9 cellular contexts compared by ENCODE assay signal in genomic region chr17:2179615-2180295, GRCh38.
A peak's percentile ranks its signal among the peaks of the same experiment; 100 is the strongest.
DNase-seq lines count a peak whose midpoint lies in the region; ATAC-seq and TF ChIP-seq lines count a peak whose summit lies in the region.
"Had no signal": no experiment of that assay in that cellular context is flagged by ENCODE, and none has a peak within 500 bp of the region (broad histone marks: within the 10 kb centered on the region; RNA-seq: fewer than 3 reads in every experiment).

No MANE protein-coding gene starts in this region.

- peaks cover 50% of the 10 kb centered on the region for H3K36me3 Mint-ChIP-seq in activated CD4-positive, alpha-beta T cell treated with anti-CD3 and anti-CD28 coated beads, Interleukin-2, amount 10 ng/mL, durations not matched to agents 24 days and 14 days (ENCODE audit: low read depth)

- 4 to 5% methylated on average over 9 of the region's 9 CpGs for WGBS in GM23248 (ENCODE audit: low coverage in 1 of 2, low lambda C conversion rate in 2 of 2, missing lambda C conversion rate in 2 of 2), 2 experiments
- WGBS in adrenal gland, 4 donors = 18 to 23% (median 20%) methylated on average over 9 of the region's 9 CpGs
- 51% methylated on average over 9 of the region's 9 CpGs for WGBS in smooth muscle cell (ENCODE audit: low lambda C conversion rate)

- H3K36me3 ChIP-seq in GM23248 (ENCODE audit: low read depth) (no peaks in the 10 kb centered on the region), adrenal gland (replicated peaks in 1 of 2) (no peaks in the 10 kb centered on the region), right atrium auricular region (no peaks in the 10 kb centered on the region), smooth muscle cell (ENCODE audit: low read depth) (no peaks in the 10 kb centered on the region)

- H3K4me1 ChIP-seq in GM23248 (ENCODE audit: insufficient read depth) (peaks cover 66% of the 10 kb centered on the region), adrenal gland (replicated peaks in 1 of 2) (peaks cover 44 to 73% of the 10 kb centered on the region in 2 donors), right atrium auricular region (peaks cover 0 to 86% of the 10 kb centered on the region in 2 donors), smooth muscle cell (ENCODE audit: low read depth) (peaks cover 16% of the 10 kb centered on the region)

- H3K27ac ChIP-seq in GM23248 (peak overlapping the region; percentile 95), adrenal gland (peak overlapping the region; percentile 23 to 94 (median 71)), right atrium auricular region (peak overlapping the region; percentile 83 to 89), smooth muscle cell (ENCODE audit: low read depth) (no peak overlapping the region)

- H3K9me2 ChIP-seq in GM23248 (ENCODE audit: insufficient read depth) = no peaks in the 10 kb centered on the region

- H4K20me1 ChIP-seq in GM23248 (ENCODE audit: insufficient read depth) = no peaks in the 10 kb centered on the region
- peaks cover 19% of the 10 kb centered on the region for H4K20me1 ChIP-seq in smooth muscle cell (ENCODE audit: low read depth)

- H3K9me3 ChIP-seq in GM23248 (ENCODE audit: low read depth) (no peaks in the 10 kb centered on the region), adrenal gland (replicated peaks in 1 of 3) (no peaks in the 10 kb centered on the region), right atrium auricular region (no peaks in the 10 kb centered on the region), smooth muscle cell (replicated peaks; ENCODE audit: low read depth) (no peaks in the 10 kb centered on the region)

- H3K9me3 Mint-ChIP-seq in activated CD4-positive, alpha-beta T cell treated with anti-CD3 and anti-CD28 coated beads, Interleukin-2, amount 10 ng/mL, durations not matched to agents 24 days and 14 days = no peaks in the 10 kb centered on the region

- H3K27me3 ChIP-seq in GM23248 (replicated peaks; ENCODE audit: insufficient read depth) (no peaks in the 10 kb centered on the region), adrenal gland (no peaks in the 10 kb centered on the region), right atrium auricular region (no peaks in the 10 kb centered on the region), smooth muscle cell (ENCODE audit: low read depth) (no peaks in the 10 kb centered on the region)

- TF ChIP-seq CTCF in adrenal gland (IDR thresholded peaks at IDR 0.05) (no peak), right atrium auricular region (IDR thresholded peaks at IDR 0.05) (no peak), smooth muscle cell (IDR thresholded peaks at IDR 0.05; ENCODE audit: borderline replicate concordance, insufficient read depth, poor library complexity, severe bottlenecking) (no peak)

- H3K79me2 ChIP-seq in GM23248 (ENCODE audit: insufficient read depth) = peaks cover 14% of the 10 kb centered on the region; the same call in 1 of the 2 replicates
- H3K79me2 ChIP-seq in smooth muscle cell (ENCODE audit: low read depth) = no peaks in the 10 kb centered on the region

- H3K9ac ChIP-seq in GM23248 (peak overlapping the region; percentile 76), smooth muscle cell (ENCODE audit: low read depth) (no peak overlapping the region)

- intact Hi-C loops in adrenal gland (cut with DNase I) = loop anchor here in 1 of 2 donors (10.0 kb wide), 1 partner anchor 125 kb away; the partner anchor contains the start of gene HIC1
- intact Hi-C loops in activated CD4-positive, alpha-beta T cell treated with anti-CD3 and anti-CD28 coated beads, Interleukin-2, amount 10 ng/mL, durations not matched to agents 24 days and 14 days (cut with micrococcal nuclease) = no loop called here

- H3K4me1 Mint-ChIP-seq in activated CD4-positive, alpha-beta T cell treated with anti-CD3 and anti-CD28 coated beads, Interleukin-2, amount 10 ng/mL, durations not matched to agents 24 days and 14 days = peaks cover 43% of the 10 kb centered on the region

- H3K27me3 Mint-ChIP-seq in activated CD4-positive, alpha-beta T cell treated with anti-CD3 and anti-CD28 coated beads, Interleukin-2, amount 10 ng/mL, durations not matched to agents 24 days and 14 days = no peaks in the 10 kb centered on the region

- H2AFZ ChIP-seq in GM23248 (no peak overlapping the region), smooth muscle cell (ENCODE audit: low read depth) (no peak overlapping the region)

- H3F3A ChIP-seq in GM23248 (ENCODE audit: insufficient read depth) (peaks cover 42% of the 10 kb centered on the region), smooth muscle cell (ENCODE audit: low read depth) (peaks cover 19% of the 10 kb centered on the region)

- H3K4me3 ChIP-seq in GM23248 (0 out of 2 replicates have a peak overlapping the region, but pooled peaks have one; percentile 13), adrenal gland (peak overlapping the region in 1 of 4 donors; percentile 13), right atrium auricular region (no peak overlapping the region), smooth muscle cell (no peak overlapping the region)

- H3K4me2 ChIP-seq in GM23248 (ENCODE audit: unreplicated experiment) (peak overlapping the region; percentile 74), smooth muscle cell (peak overlapping the region; percentile 34)

- H3K27ac Mint-ChIP-seq in activated CD4-positive, alpha-beta T cell treated with anti-CD3 and anti-CD28 coated beads, Interleukin-2, amount 10 ng/mL, durations not matched to agents 24 days and 14 days = no peak overlapping the region

- DNase-seq in GM23248 (peak; percentile 94), adrenal gland (peak; percentile 93 to 98 (median 95)), right atrium auricular region (ENCODE audit: low spot score) (peak; percentile 92), smooth muscle cell (lab: John Stamatoyannopoulos, UW; ENCODE audit: unreplicated experiment) (peak; percentile 14), ACHN (no peak), NCI-H1436 treated with DMSO at 0.1 percent for 48 hours (lab: John Stamatoyannopoulos, UW) (no peak)
- no peak for DNase-seq in activated CD4-positive, alpha-beta T cell treated with anti-CD3 and anti-CD28 coated beads, Interleukin-2, amount 10 ng/mL, durations not matched to agents 24 days and 14 days
- DNase-seq: activated CD8-positive, alpha-beta memory T cell treated with anti-CD3 and anti-CD28 coated beads, Interleukin-2, amount 50 U/mL, for 48 hours had no signal

- H3K4me3 Mint-ChIP-seq in activated CD4-positive, alpha-beta T cell treated with anti-CD3 and anti-CD28 coated beads, Interleukin-2, amount 10 ng/mL, durations not matched to agents 24 days and 14 days = no peak overlapping the region

- ATAC-seq in HG03469 (IDR thresholded peaks at IDR 0.05; ENCODE audit: unreplicated experiment) = no peak

- TF ChIP-seq POLR2A in adrenal gland (IDR thresholded peaks at IDR 0.05) = no peak

- in situ Hi-C loops in GM23248 (cut with MboI) (no loop called here), ACHN (cut with HindIII; ENCODE audit: low pct_ligation_motif_present, low pct_unique_long_range_greater_than_20kb, low sequenced_read_pairs) (no loop called here)

Comparison
In these comparisons a context has a peak if more than half of its experiments do, and no peak if none do; other contexts are left out.
1. DNase-seq: peak in GM23248 (single experiment), adrenal gland (7 of 7), right atrium auricular region (single experiment) and smooth muscle cell (single experiment); none in activated CD4-positive, alpha-beta T cell treated with anti-CD3 and anti-CD28 coated beads, Interleukin-2, amount 10 ng/mL, durations not matched to agents 24 days and 14 days (single experiment), ACHN (single experiment) and NCI-H1436 treated with DMSO at 0.1 percent for 48 hours (single experiment).